Comparison of ENCODE assay signal across 15 cellular contexts in genomic region chr2:33144243-33144642, GRCh38.
DNase-seq lines count a peak whose midpoint lies in the region; ATAC-seq and TF ChIP-seq lines count a peak whose summit lies in the region.
"Had no signal": no experiment of that assay in that cellular context is flagged by ENCODE, and none has a peak within 500 bp of the region (broad histone marks: within the 10 kb centered on the region; RNA-seq: fewer than 3 reads in every experiment).

No MANE protein-coding gene starts in this region.

- peak overlapping the region; percentile 54; the same call in 1 of the 2 replicates for H3K4me2 ChIP-seq in SK-N-SH

- no peak for TF ChIP-seq POLR2A in gastroesophageal sphincter (IDR thresholded peaks at IDR 0.05)

- peaks cover 100% of the 10 kb centered on the region for H3K79me2 ChIP-seq in SK-N-SH (ENCODE audit: insufficient read depth)

- ATAC-seq in SK-N-SH treated with all-trans-retinoic acid at 6 μM for 48 hours (no peak), gastroesophageal sphincter (no peak), thoracic aorta (ENCODE audit: insufficient number of reproducible peaks, low FRiP score, low read depth) (no peak), HG02938 (IDR thresholded peaks at IDR 0.05; ENCODE audit: unreplicated experiment) (no peak)

- no peak overlapping the region for H3K4me3 ChIP-seq in SK-N-SH (ENCODE audit: low read depth in 2 of 2, low read length in 1 of 2)
- no peak overlapping the region for H3K4me3 ChIP-seq in cardiac fibroblast (replicated peaks in 1 of 2; ENCODE audit: low read depth in 2 of 2, low read length in 2 of 2)
- H3K4me3 ChIP-seq in gastroesophageal sphincter: no peak overlapping the region
- no peak overlapping the region for H3K4me3 ChIP-seq in thoracic aorta

- peaks cover 0 to 28% of the 10 kb centered on the region in 2 experiments; a peak in 1 of 4 replicates for H3K4me1 ChIP-seq in SK-N-SH (ENCODE audit: control insufficient read depth in 1 of 2, insufficient read depth in 2 of 2, low read depth in 1 of 2, low read length in 1 of 2)
- peaks cover 25 to 100% (median 41%) of the 10 kb centered on the region in 3 donors for H3K4me1 ChIP-seq in gastroesophageal sphincter
- peaks cover 39 to 98% of the 10 kb centered on the region in 2 donors for H3K4me1 ChIP-seq in thoracic aorta (ENCODE audit: control insufficient read depth in 1 of 2, low read depth in 2 of 2)

- H3K27ac ChIP-seq in SK-N-SH (ENCODE audit: low read depth in 2 of 2, low read length in 1 of 2): peak overlapping the region in 1 of 2 experiments; percentile 78; a peak in 1 of 4 replicates
- H3K27ac ChIP-seq in gastroesophageal sphincter: peak overlapping the region; percentile 55 to 80 (median 75)
- H3K27ac ChIP-seq in thoracic aorta: peak overlapping the region; percentile 81 to 83
- H3K27ac ChIP-seq: 22Rv1 had no signal

- H3K36me3 ChIP-seq in SK-N-SH (replicated peaks in 1 of 2; ENCODE audit: control insufficient read depth in 1 of 2, insufficient read depth in 2 of 2, low read length in 1 of 2): peaks cover 32 to 53% of the 10 kb centered on the region in 2 experiments
- H3K36me3 ChIP-seq in gastroesophageal sphincter: peaks cover 0 to 7% of the 10 kb centered on the region in 2 donors
- peaks cover 31% of the 10 kb centered on the region for H3K36me3 ChIP-seq in thoracic aorta

- no peak for DNase-seq in SK-N-SH
- peak; percentile 46 to 47 for DNase-seq in cardiac fibroblast (ENCODE audit: low read depth in 2 of 2)
- no peak for DNase-seq in thoracic aorta (ENCODE audit: low spot score)
- DNase-seq in GM13977 (ENCODE audit: low spot score): no peak
- no peak for DNase-seq in NCI-H2107 treated with DMSO at 0.1 percent for 48 hours (lab: John Stamatoyannopoulos, UW; ENCODE audit: unreplicated experiment)
- DNase-seq: C1 segment of cervical spinal cord, MV-4-11, NCI-H1436, NCI-H2081 treated with DMSO at 0.1 percent for 48 hours, NCI-H2227 treated with DMSO at 0.1 percent for 48 hours, RPMI8226 had no signal

- TF ChIP-seq EP300 in SK-N-SH (IDR thresholded peaks at IDR 0.05; ENCODE audit: borderline replicate concordance in 1 of 2, low read depth in 1 of 2, low read length in 1 of 2) (no peak), gastroesophageal sphincter (IDR thresholded peaks at IDR 0.05) (no peak)

- no peak for TF ChIP-seq RAD21 in SK-N-SH (IDR thresholded peaks at IDR 0.05; ENCODE audit: low read length)

- POLR2A ChIA-PET in SK-N-SH (lab: Yijun Ruan, JAX): no interaction called here

- H3K9me2 ChIP-seq in SK-N-SH: no peaks in the 10 kb centered on the region

- peaks cover 26% of the 10 kb centered on the region for H3F3A ChIP-seq in SK-N-SH (replicated peaks; ENCODE audit: insufficient read depth)

- H3K9ac ChIP-seq in SK-N-SH: no peak overlapping the region

- no peak overlapping the region for H2AFZ ChIP-seq in SK-N-SH (ENCODE audit: low read depth)

- TF ChIP-seq CTCF in SK-N-SH (IDR thresholded peaks at IDR 0.05): no peak
- TF ChIP-seq CTCF in cardiac fibroblast (IDR thresholded peaks at IDR 0.05; ENCODE audit: low read depth, low read length): no peak
- no peak for TF ChIP-seq CTCF in gastroesophageal sphincter (IDR thresholded peaks at IDR 0.05)
- no peak for TF ChIP-seq CTCF in thoracic aorta (IDR thresholded peaks at IDR 0.05)
- TF ChIP-seq CTCF in GM13977 (IDR thresholded peaks at IDR 0.05; ENCODE audit: extremely low read depth, insufficient read depth, missing control alignments): no peak

- no peaks in the 10 kb centered on the region for H4K20me1 ChIP-seq in SK-N-SH (ENCODE audit: insufficient read depth)

- H3K9me3 ChIP-seq in SK-N-SH (no peaks in the 10 kb centered on the region), gastroesophageal sphincter (no peaks in the 10 kb centered on the region), thoracic aorta (no peaks in the 10 kb centered on the region)

- in situ Hi-C loops in GM13977 (cut with MboI; ENCODE audit: low pct_unique_long_range_greater_than_20kb, low sequenced_read_pairs, unreplicated experiment): no loop called here

- 74% methylated on average over 3 of the region's 3 CpGs for WGBS in SK-N-SH (ENCODE audit: low lambda C conversion rate)
- 50 to 61% methylated on average over 1 to 3 of the region's 3 CpGs for WGBS in gastroesophageal sphincter (ENCODE audit: low coverage in 1 of 2), 2 donors

- CTCF ChIA-PET in SK-N-SH (lab: Yijun Ruan, JAX): interaction anchor here (1.3 to 1.6 kb wide), 2 partner anchors 10 to 12 kb away, joined by 4 read pairs; no protein-coding TSS in a partner anchor

- H3K27me3 ChIP-seq in SK-N-SH (ENCODE audit: insufficient read depth) (no peaks in the 10 kb centered on the region), gastroesophageal sphincter (no peaks in the 10 kb centered on the region), thoracic aorta (replicated peaks; ENCODE audit: insufficient read depth) (no peaks in the 10 kb centered on the region)

TF ChIP-seq in SK-N-SH, 30 proteins besides CTCF, POLR2A, EP300 and RAD21:
- TF ChIP-seq EZH2phosphoT487 (IDR thresholded peaks at IDR 0.05; ENCODE audit: borderline replicate concordance, low read depth) (no peak), RFX5 (IDR thresholded peaks at IDR 0.05; ENCODE audit: low read length) (no peak), FOXM1 (IDR thresholded peaks at IDR 0.05; ENCODE audit: low read depth) (no peak), ELF1 (IDR thresholded peaks at IDR 0.05) (no peak), POLR2AphosphoS5 (IDR thresholded peaks at IDR 0.05; ENCODE audit: low read depth, low read length) (no peak), TAF1 (IDR thresholded peaks at IDR 0.05; ENCODE audit: borderline replicate concordance, low read depth, low read length) (no peak)

TF ChIP-seq in SK-N-SH treated with all-trans-retinoic acid at 6 μM for 48 hours, 23 proteins besides CTCF, POLR2A, EP300 and RAD21:
- TF ChIP-seq ZC3H10 (CRISPR knock-in tag; IDR thresholded peaks at IDR 0.05) (no peak), SNAI2 (CRISPR knock-in tag; IDR thresholded peaks at IDR 0.05) (no peak), ZNF8 (CRISPR knock-in tag; IDR thresholded peaks at IDR 0.05) (no peak), ZFP30 (CRISPR knock-in tag; IDR thresholded peaks at IDR 0.05) (no peak), ESRRG (CRISPR knock-in tag; IDR thresholded peaks at IDR 0.05) (no peak), TSHZ2 (CRISPR knock-in tag; IDR thresholded peaks at IDR 0.05) (no peak), BACH2 (CRISPR knock-in tag; IDR thresholded peaks at IDR 0.05; ENCODE audit: borderline replicate concordance) (no peak), TOX (CRISPR knock-in tag; IDR thresholded peaks at IDR 0.05; ENCODE audit: borderline replicate concordance) (no peak)

Comparison
In these comparisons a context has a peak if more than half of its experiments do, and no peak if none do; other contexts are left out.
1. DNase-seq: peak in cardiac fibroblast (2 of 2); none in SK-N-SH (single experiment), thoracic aorta (single experiment), GM13977 (single experiment) and NCI-H2107 treated with DMSO at 0.1 percent for 48 hours (single experiment).